ENCODE assay signal across 15 cellular contexts in genomic region chr15:90946941-90947576, GRCh38.
"Had no signal": no experiment of that assay in that cellular context is flagged by ENCODE, and none has a peak within 500 bp of the region (broad histone marks: within the 10 kb centered on the region; RNA-seq: fewer than 3 reads in every experiment).

No MANE protein-coding gene starts in this region.

- H3K4me1 ChIP-seq: heart left ventricle, right atrium auricular region had no signal

- H3K4me3 ChIP-seq: coronary artery, heart left ventricle, right atrium auricular region had no signal

- H3K27ac ChIP-seq: coronary artery, heart left ventricle, neutrophil, right atrium auricular region had no signal

- DNase-seq: effector CD8-positive, alpha-beta T cell; foreskin melanocyte; heart left ventricle; hippocampal formation; kidney glomerular epithelial cell; mesendoderm; naive B cell; nephron progenitor cell; small intestine; stimulated activated CD4-positive, alpha-beta T cell treated with anti-CD3 and anti-CD28 coated beads, Interleukin-12 subunit alpha, Interleukin-12 subunit beta, amount 100 ng/mL, for 4 hours; stimulated activated naive CD4-positive, alpha-beta T cell treated with Interleukin-2 at 50 U/mL for 16 hours; trophoblast cell had no signal

- FAIRE-seq: small intestine had no signal

- H3K9me3 ChIP-seq: heart left ventricle, neutrophil, right atrium auricular region had no signal
